8 cellular contexts compared by ENCODE assay signal in genomic region chr6:53894086-53894485, GRCh38.
DNase-seq lines count a peak whose midpoint lies in the region; ATAC-seq and TF ChIP-seq lines count a peak whose summit lies in the region.

No MANE protein-coding gene starts in this region.

- H3K27me3 ChIP-seq in heart left ventricle: no peaks in the 10 kb centered on the region
- H3K27me3 ChIP-seq in left ventricle myocardium inferior (ENCODE audit: low read depth): no peaks in the 10 kb centered on the region
- H3K27me3 ChIP-seq in suprapubic skin: no peaks in the 10 kb centered on the region
- no peaks in the 10 kb centered on the region for H3K27me3 ChIP-seq in naive thymus-derived CD4-positive, alpha-beta T cell (ENCODE audit: control insufficient read depth in 2 of 2, insufficient read depth in 2 of 2, low read length in 2 of 2)

- H3K9me3 Mint-ChIP-seq in effector memory CD8-positive, alpha-beta T cell: no peaks in the 10 kb centered on the region
- H3K9me3 Mint-ChIP-seq in naive thymus-derived CD4-positive, alpha-beta T cell: no peaks in the 10 kb centered on the region

- DNase-seq in heart left ventricle: no peak
- no peak for DNase-seq in left ventricle myocardium inferior
- peak; percentile 66 for DNase-seq in NCI-H69 (lab: John Stamatoyannopoulos, UW)
- DNase-seq in effector memory CD8-positive, alpha-beta T cell: no peak
- DNase-seq in stimulated activated naive CD8-positive, alpha-beta T cell treated with anti-CD3 and anti-CD28 coated beads, Interleukin-15, Interleukin-2, amounts not matched to agents 100 U/mL and 50 U/mL, for 24 hours: peak; percentile 70
- DNase-seq in suprapubic skin (ENCODE audit: low spot score in 2 of 2): no peak
- no peak for DNase-seq in naive thymus-derived CD4-positive, alpha-beta T cell

- no peaks in the 10 kb centered on the region for H3K9me3 ChIP-seq in heart left ventricle
- H3K9me3 ChIP-seq in left ventricle myocardium inferior (replicated peaks): no peaks in the 10 kb centered on the region
- no peaks in the 10 kb centered on the region for H3K9me3 ChIP-seq in suprapubic skin
- no peaks in the 10 kb centered on the region for H3K9me3 ChIP-seq in naive thymus-derived CD4-positive, alpha-beta T cell (ENCODE audit: control insufficient read depth in 2 of 3, low read length in 3 of 3)

- intact Hi-C loops in heart left ventricle (cut with DNase I): no loop called here
- intact Hi-C loops in left ventricle myocardium inferior (cut with micrococcal nuclease): no loop called here
- intact Hi-C loops in naive thymus-derived CD4-positive, alpha-beta T cell (cut with micrococcal nuclease): no loop called here

- H3K27me3 Mint-ChIP-seq in effector memory CD8-positive, alpha-beta T cell: no peaks in the 10 kb centered on the region
- no peaks in the 10 kb centered on the region for H3K27me3 Mint-ChIP-seq in naive thymus-derived CD4-positive, alpha-beta T cell

- 56 to 65% (median 58%) methylated on average over 2 of the region's 2 CpGs for WGBS in heart left ventricle, 4 donors
- 64% methylated on average over 2 of the region's 2 CpGs for WGBS in suprapubic skin

- H3K4me1 Mint-ChIP-seq in effector memory CD8-positive, alpha-beta T cell (ENCODE audit: low read depth in 2 of 2): peaks cover 4 to 8% of the 10 kb centered on the region in 2 donors
- H3K4me1 Mint-ChIP-seq in naive thymus-derived CD4-positive, alpha-beta T cell: peaks cover 0 to 5% (median 0%) of the 10 kb centered on the region in 7 donors

- TF ChIP-seq POLR2A in heart left ventricle (IDR thresholded peaks at IDR 0.05) (no peak), suprapubic skin (IDR thresholded peaks at IDR 0.05) (no peak)

- no peak for TF ChIP-seq CTCF in heart left ventricle (IDR thresholded peaks at IDR 0.05)
- TF ChIP-seq CTCF in left ventricle myocardium inferior (IDR thresholded peaks at IDR 0.05; ENCODE audit: borderline replicate concordance): no peak
- TF ChIP-seq CTCF in suprapubic skin (IDR thresholded peaks at IDR 0.05): no peak

- H3K27ac Mint-ChIP-seq in effector memory CD8-positive, alpha-beta T cell: no peak overlapping the region
- H3K27ac Mint-ChIP-seq in naive thymus-derived CD4-positive, alpha-beta T cell: peak overlapping the region in 1 of 9 donors; percentile 38

- H3K4me1 ChIP-seq in heart left ventricle (peaks cover 0 to 8% (median 0%) of the 10 kb centered on the region in 12 donors), left ventricle myocardium inferior (no peaks in the 10 kb centered on the region), suprapubic skin (no peaks in the 10 kb centered on the region)
- H3K4me1 ChIP-seq in naive thymus-derived CD4-positive, alpha-beta T cell (ENCODE audit: control insufficient read depth in 2 of 2, insufficient read depth in 2 of 2, low read length in 2 of 2): no peaks in the 10 kb centered on the region

- ATAC-seq in heart left ventricle (peak in 3 of 4 donors; percentile 64 to 83 (median 69)), HG02973 (IDR thresholded peaks at IDR 0.05; ENCODE audit: unreplicated experiment) (peak; percentile 52)
- peak; percentile 22 for ATAC-seq in effector memory CD8-positive, alpha-beta T cell (replicated peaks)
- peak; percentile 99 for ATAC-seq in stimulated activated naive CD8-positive, alpha-beta T cell treated with anti-CD3 and anti-CD28 coated beads, Interleukin-15, Interleukin-2, amounts not matched to agents 100 U/mL and 50 U/mL, for 24 hours
- ATAC-seq in naive thymus-derived CD4-positive, alpha-beta T cell: no peak

- no peak overlapping the region for H3K4me3 Mint-ChIP-seq in effector memory CD8-positive, alpha-beta T cell
- H3K4me3 Mint-ChIP-seq in naive thymus-derived CD4-positive, alpha-beta T cell: no peak overlapping the region

- POLR2A ChIA-PET in naive thymus-derived CD4-positive, alpha-beta T cell (lab: Charles Lee): no interaction called here

- no peaks in the 10 kb centered on the region for H3K36me3 Mint-ChIP-seq in effector memory CD8-positive, alpha-beta T cell (ENCODE audit: insufficient read depth)
- peaks cover 0 to 13% (median 0%) of the 10 kb centered on the region in 5 donors for H3K36me3 Mint-ChIP-seq in naive thymus-derived CD4-positive, alpha-beta T cell

- no peak overlapping the region for H3K4me3 ChIP-seq in heart left ventricle
- H3K4me3 ChIP-seq in left ventricle myocardium inferior: no peak overlapping the region
- no peak overlapping the region for H3K4me3 ChIP-seq in suprapubic skin
- H3K4me3 ChIP-seq in naive thymus-derived CD4-positive, alpha-beta T cell (ENCODE audit: low read length): no peak overlapping the region

- TF ChIP-seq EP300 in suprapubic skin (IDR thresholded peaks at IDR 0.05): no peak

- CTCF ChIA-PET in naive thymus-derived CD4-positive, alpha-beta T cell (lab: Charles Lee): no interaction called here

- peaks cover 0 to 9% (median 0%) of the 10 kb centered on the region in 9 donors for H3K36me3 ChIP-seq in heart left ventricle
- H3K36me3 ChIP-seq in left ventricle myocardium inferior: peaks cover 11% of the 10 kb centered on the region
- H3K36me3 ChIP-seq in suprapubic skin: peaks cover 12% of the 10 kb centered on the region
- H3K36me3 ChIP-seq in naive thymus-derived CD4-positive, alpha-beta T cell (ENCODE audit: control insufficient read depth in 2 of 3, insufficient read depth in 3 of 3, low read length in 3 of 3): no peaks in the 10 kb centered on the region

- H3K27ac ChIP-seq in heart left ventricle (no peak overlapping the region), left ventricle myocardium inferior (replicated peaks) (no peak overlapping the region), suprapubic skin (no peak overlapping the region)
- H3K27ac ChIP-seq in naive thymus-derived CD4-positive, alpha-beta T cell (ENCODE audit: low read depth, low read length): no peak overlapping the region

Comparison
In these comparisons a context has a peak if more than half of its experiments do, and no peak if none do; other contexts are left out.
1. DNase-seq: peak in NCI-H69 (single experiment) and stimulated activated naive CD8-positive, alpha-beta T cell treated with anti-CD3 and anti-CD28 coated beads, Interleukin-15, Interleukin-2, amounts not matched to agents 100 U/mL and 50 U/mL, for 24 hours (single experiment); none in heart left ventricle (0 of 5), left ventricle myocardium inferior (single experiment), effector memory CD8-positive, alpha-beta T cell (0 of 3), suprapubic skin (0 of 2) and naive thymus-derived CD4-positive, alpha-beta T cell (0 of 9).